In genomic region chr3:45145681-45146614, GRCh38 we compare ENCODE assay signal across 1 cellular context.
TF ChIP-seq lines count a peak whose summit lies in the region.

TSS of gene CDCP1 (minus strand) at chr3:45146378. CDS start at chr3:45146287, 91 bp downstream.

TF ChIP-seq in K562, 482 proteins besides CTCF, POLR2A, EP300 and RAD21 (continued from another document and continues in another):
- TF ChIP-seq NELFE (IDR thresholded peaks at IDR 0.05; ENCODE audit: insufficient read depth, insufficient read length) (no peak), ETS2 (tag; IDR thresholded peaks at IDR 0.05; ENCODE audit: borderline replicate concordance, poor library complexity, severe bottlenecking) (no peak), ZNF324 (CRISPR knock-in tag; IDR thresholded peaks at IDR 0.05) (no peak), EGR1 (conservative IDR thresholded peaks at IDR 0.05) (no peak), COPS2 (conservative IDR thresholded peaks at IDR 0.05) (no peak), PTRF (tag; IDR thresholded peaks at IDR 0.05) (no peak), ZSCAN32 (CRISPR knock-in tag; IDR thresholded peaks at IDR 0.05) (no peak), UBTF (IDR thresholded peaks at IDR 0.05; ENCODE audit: borderline replicate concordance in 1 of 2, low read depth in 2 of 2, low read length in 2 of 2) (no peak), SIX5 (IDR thresholded peaks at IDR 0.05; ENCODE audit: borderline replicate concordance in 1 of 2, insufficient read depth in 1 of 2, low read depth in 1 of 2, low read length in 2 of 2) (no peak), ZNF512 (tag; IDR thresholded peaks at IDR 0.05) (no peak), FIP1L1 (IDR thresholded peaks at IDR 0.05; ENCODE audit: low read depth, low read length, poor library complexity, severe bottlenecking) (no peak), POLR2B (IDR thresholded peaks at IDR 0.05; ENCODE audit: low read depth, partially characterized antibody) (no peak), CEBPB (tag; IDR thresholded peaks at IDR 0.05) (no peak), AFF1 (IDR thresholded peaks at IDR 0.05; ENCODE audit: low read depth in 1 of 2, partially characterized antibody in 2 of 2) (no peak), ZNF146 (CRISPR knock-in tag; IDR thresholded peaks at IDR 0.05; ENCODE audit: unreplicated experiment) (no peak), MYNN (IDR thresholded peaks at IDR 0.05) (no peak), MYNN (CRISPR knock-in tag; IDR thresholded peaks at IDR 0.05) (no peak), LARP7 (IDR thresholded peaks at IDR 0.05) (no peak), USF1 (CRISPR knock-in tag; IDR thresholded peaks at IDR 0.05) (no peak), ZBTB7A (IDR thresholded peaks at IDR 0.05; ENCODE audit: borderline replicate concordance, control insufficient read depth, low read depth, low read length) (no peak), RHOXF2B (CRISPR knock-in tag; conservative IDR thresholded peaks at IDR 0.05) (no peak), MGA (IDR thresholded peaks at IDR 0.05) (peak; percentile 39; the same call in 1 of the 2 replicates)
- TF ChIP-seq, protein P1, sequence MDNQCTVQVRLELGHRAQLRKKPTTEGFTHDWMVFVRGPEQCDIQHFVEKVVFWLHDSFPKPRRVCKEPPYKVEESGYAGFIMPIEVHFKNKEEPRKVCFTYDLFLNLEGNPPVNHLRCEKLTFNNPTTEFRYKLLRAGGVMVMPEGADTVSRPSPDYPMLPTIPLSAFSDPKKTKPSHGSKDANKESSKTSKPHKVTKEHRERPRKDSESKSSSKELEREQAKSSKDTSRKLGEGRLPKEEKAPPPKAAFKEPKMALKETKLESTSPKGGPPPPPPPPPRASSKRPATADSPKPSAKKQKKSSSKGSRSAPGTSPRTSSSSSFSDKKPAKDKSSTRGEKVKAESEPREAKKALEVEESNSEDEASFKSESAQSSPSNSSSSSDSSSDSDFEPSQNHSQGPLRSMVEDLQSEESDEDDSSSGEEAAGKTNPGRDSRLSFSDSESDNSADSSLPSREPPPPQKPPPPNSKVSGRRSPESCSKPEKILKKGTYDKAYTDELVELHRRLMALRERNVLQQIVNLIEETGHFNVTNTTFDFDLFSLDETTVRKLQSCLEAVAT (IDR thresholded peaks at IDR 0.05): no peak
- TF ChIP-seq, protein P2, sequence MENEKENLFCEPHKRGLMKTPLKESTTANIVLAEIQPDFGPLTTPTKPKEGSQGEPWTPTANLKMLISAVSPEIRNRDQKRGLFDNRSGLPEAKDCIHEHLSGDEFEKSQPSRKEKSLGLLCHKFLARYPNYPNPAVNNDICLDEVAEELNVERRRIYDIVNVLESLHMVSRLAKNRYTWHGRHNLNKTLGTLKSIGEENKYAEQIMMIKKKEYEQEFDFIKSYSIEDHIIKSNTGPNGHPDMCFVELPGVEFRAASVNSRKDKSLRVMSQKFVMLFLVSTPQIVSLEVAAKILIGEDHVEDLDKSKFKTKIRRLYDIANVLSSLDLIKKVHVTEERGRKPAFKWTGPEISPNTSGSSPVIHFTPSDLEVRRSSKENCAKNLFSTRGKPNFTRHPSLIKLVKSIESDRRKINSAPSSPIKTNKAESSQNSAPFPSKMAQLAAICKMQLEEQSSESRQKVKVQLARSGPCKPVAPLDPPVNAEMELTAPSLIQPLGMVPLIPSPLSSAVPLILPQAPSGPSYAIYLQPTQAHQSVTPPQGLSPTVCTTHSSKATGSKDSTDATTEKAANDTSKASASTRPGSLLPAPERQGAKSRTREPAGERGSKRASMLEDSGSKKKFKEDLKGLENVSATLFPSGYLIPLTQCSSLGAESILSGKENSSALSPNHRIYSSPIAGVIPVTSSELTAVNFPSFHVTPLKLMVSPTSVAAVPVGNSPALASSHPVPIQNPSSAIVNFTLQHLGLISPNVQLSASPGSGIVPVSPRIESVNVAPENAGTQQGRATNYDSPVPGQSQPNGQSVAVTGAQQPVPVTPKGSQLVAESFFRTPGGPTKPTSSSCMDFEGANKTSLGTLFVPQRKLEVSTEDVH (IDR thresholded peaks at IDR 0.05; ENCODE audit: low read depth, partially characterized antibody): no peak
